24 cellular contexts compared by ENCODE assay signal in genomic region chr6:34940030-34940434, GRCh38. TPM values are rescaled to one million over a fixed set of nuclear protein-coding genes. Genes with fewer than 3 reads are reported as not detected.
DNase-seq lines count a peak whose midpoint lies in the region; ATAC-seq, FAIRE-seq and TF ChIP-seq lines count a peak whose summit lies in the region.
"Had no signal": no experiment of that assay in that cellular context is flagged by ENCODE, and none has a peak within 500 bp of the region (broad histone marks: within the 10 kb centered on the region; RNA-seq: fewer than 3 reads in every experiment).

No MANE protein-coding gene starts in this region.

- H3K9ac ChIP-seq in HUES6 (ENCODE audit: low read length) (no peak overlapping the region), endothelial cell of umbilical vein (replicated peaks; ENCODE audit: extremely low read depth, insufficient read depth, low read length) (no peak overlapping the region)

- POLR2A ChIA-PET in endothelial cell of umbilical vein (lab: Charles Lee), result no interaction called here

- no TSS peak for BruUV-seq in endothelial cell of umbilical vein (replicated peaks; lab: Mats Ljungman, UMichigan)

- H4K20me1 ChIP-seq in endothelial cell of umbilical vein (replicated peaks; ENCODE audit: control insufficient read depth, extremely low read depth, insufficient read depth, low read length), result no peaks in the 10 kb centered on the region

- TF ChIP-seq POLR2A in endothelial cell of umbilical vein (IDR thresholded peaks at IDR 0.05; ENCODE audit: low read depth, low read length), result no peak

- no peak overlapping the region for H2AFZ ChIP-seq in endothelial cell of umbilical vein (ENCODE audit: low read depth, low read length)

- no peak for FAIRE-seq in endothelial cell of umbilical vein (lab: Jason Lieb, UNC)
- FAIRE-seq: GM12891, H1, HTR-8/SVneo, RCC 7860 had no signal

- H3K4me2 ChIP-seq in endothelial cell of umbilical vein (ENCODE audit: insufficient read depth, low read length), result no peak overlapping the region

- no peaks in the 10 kb centered on the region for H3K9me3 ChIP-seq in HUES6 (ENCODE audit: control insufficient read depth, insufficient read depth, low read depth, low read length)
- H3K9me3 ChIP-seq in endothelial cell of umbilical vein (replicated peaks; ENCODE audit: control insufficient read depth, insufficient read depth, low read length), result no peaks in the 10 kb centered on the region
- H3K9me3 ChIP-seq: neutrophil had no signal

- no peaks in the 10 kb centered on the region for H3K27me3 ChIP-seq in HUES6 (ENCODE audit: control insufficient read depth, insufficient read depth, low read length)
- no peaks in the 10 kb centered on the region for H3K27me3 ChIP-seq in endothelial cell of umbilical vein (ENCODE audit: control insufficient read depth in 2 of 2, insufficient read depth in 2 of 2, low read length in 2 of 2)
- H3K27me3 ChIP-seq: neutrophil had no signal

- H3K4me3 ChIP-seq in HUES6 (ENCODE audit: low read depth, low read length) (no peak overlapping the region), endothelial cell of umbilical vein (replicated peaks in 1 of 3; ENCODE audit: insufficient read depth in 1 of 3, low read depth in 1 of 3, low read length in 3 of 3) (no peak overlapping the region)
- H3K4me3 ChIP-seq: smooth muscle cell had no signal

- intact Hi-C loops in endothelial cell of umbilical vein (cut with micrococcal nuclease), result no loop called here

- ATAC-seq in omental fat pad (ENCODE audit: low FRiP score), result peak; percentile 19
- ATAC-seq: activated T-cell treated with anti-CD3 and anti-CD28 coated beads, Interleukin-2, amount 50 U/mL, for 72 hours; stimulated activated memory B cell treated with anti-CD40 and anti-IgM and Interleukin-4, amounts not matched to agents 10 μg/mL and 1 μg/mL and 100 μg/mL, for 72 hours; T-helper 17 cell had no signal

- no peaks in the 10 kb centered on the region for H3K9me1 ChIP-seq in endothelial cell of umbilical vein (replicated peaks; ENCODE audit: control insufficient read depth, extremely low read depth, insufficient read depth, low read length)

- no peaks in the 10 kb centered on the region for H3K79me2 ChIP-seq in endothelial cell of umbilical vein (ENCODE audit: control insufficient read depth, insufficient read depth, low read length)

- no peak for TF ChIP-seq CTCF in endothelial cell of umbilical vein (IDR thresholded peaks at IDR 0.05; ENCODE audit: extremely low read depth in 1 of 2, insufficient read depth in 1 of 2, low read depth in 1 of 2, low read length in 2 of 2)
- no peak for TF ChIP-seq CTCF in omental fat pad (IDR thresholded peaks at IDR 0.05)
- TF ChIP-seq CTCF in GM13977 (IDR thresholded peaks at IDR 0.05; ENCODE audit: extremely low read depth, insufficient read depth, missing control alignments), result no peak

- CTCF ChIA-PET in endothelial cell of umbilical vein (lab: Charles Lee), result interaction anchor here (1.7 kb wide), 1 partner anchor 9 kb away, joined by 4 read pairs; no protein-coding TSS in a partner anchor

- DNase-seq in endothelial cell of umbilical vein (ENCODE audit: low read depth, low spot score) (peak; percentile 72), kidney glomerular epithelial cell (lab: John Stamatoyannopoulos, UW) (peak; percentile 33), omental fat pad (ENCODE audit: low spot score) (no peak), A172 (ENCODE audit: low spot score) (no peak), foreskin melanocyte (no peak), GM13977 (ENCODE audit: low spot score) (no peak), Ammon's horn (ENCODE audit: low spot score) (no peak)
- DNase-seq: activated CD4-positive, alpha-beta T cell treated with anti-CD3 and anti-CD28 coated beads for 48 hours; activated T-cell treated with anti-CD3 and anti-CD28 coated beads, Interleukin-2, amount 50 U/mL, for 72 hours; aorta; Calu3; central memory CD4-positive, alpha-beta T cell; NCI-H1694 treated with DMSO at 0.1 percent for 48 hours; NCI-H526 treated with DMSO at 0.1 percent for 48 hours; T-helper 17 cell had no signal

- H3K36me3 ChIP-seq in HUES6 (ENCODE audit: control insufficient read depth, insufficient read depth, low read length) (no peaks in the 10 kb centered on the region), endothelial cell of umbilical vein (ENCODE audit: control insufficient read depth in 2 of 2, extremely low read depth in 1 of 2, insufficient read depth in 2 of 2, low read length in 2 of 2) (no peaks in the 10 kb centered on the region)
- H3K36me3 ChIP-seq: neutrophil had no signal

- in situ Hi-C loops in GM13977 (cut with MboI; ENCODE audit: low pct_unique_long_range_greater_than_20kb, low sequenced_read_pairs, unreplicated experiment), result no loop called here

- dilution Hi-C loops in endothelial cell of umbilical vein (cut with MboI; ENCODE audit: extremely low pct_ligation_motif_present, low sequenced_read_pairs), result no loop called here

- H3K27ac ChIP-seq in HUES6 (ENCODE audit: low read depth, low read length) (0 out of 2 replicates have a peak overlapping the region, but pooled peaks have one; percentile 28), endothelial cell of umbilical vein (ENCODE audit: insufficient read depth, low read depth, low read length) (no peak overlapping the region)
- H3K27ac ChIP-seq: C4-2B, neutrophil had no signal

- H3K4me1 ChIP-seq in HUES6 (ENCODE audit: control insufficient read depth, insufficient read depth, low read length) (no peaks in the 10 kb centered on the region), endothelial cell of umbilical vein (ENCODE audit: control insufficient read depth, extremely low read depth, insufficient read depth, low read length) (no peaks in the 10 kb centered on the region)

TF ChIP-seq in endothelial cell of umbilical vein, 7 proteins besides CTCF, POLR2A, EP300 and RAD21:
- TF ChIP-seq JUN (IDR thresholded peaks at IDR 0.05; ENCODE audit: borderline replicate concordance, insufficient read depth, insufficient read length, low read depth), result no peak
- TF ChIP-seq POLR2AphosphoS5 (IDR thresholded peaks at IDR 0.05; ENCODE audit: insufficient read depth, low read depth, low read length), result no peak
- TF ChIP-seq MAX (IDR thresholded peaks at IDR 0.05; ENCODE audit: insufficient read depth, insufficient read length), result no peak
- no peak for TF ChIP-seq EZH2 (IDR thresholded peaks at IDR 0.05; ENCODE audit: borderline replicate concordance, low read depth, low read length, severe bottlenecking)
- no peak for TF ChIP-seq MYC (IDR thresholded peaks at IDR 0.05; ENCODE audit: low read depth, low read length)
- no peak for TF ChIP-seq FOS (IDR thresholded peaks at IDR 0.05; ENCODE audit: borderline replicate concordance, insufficient read depth, low read length)
- no peak for TF ChIP-seq GATA2 (IDR thresholded peaks at IDR 0.05; ENCODE audit: insufficient read depth, insufficient read length, low read depth, low read length)

RNA-seq across cellular contexts. Expression of gene ANKS1A, which starts 51.0 kb away (rescaled TPM):
- 20.7 and 26.1 TPM in 2 replicates for total RNA-seq in endothelial cell of umbilical vein
- polyA plus RNA-seq in endothelial cell of umbilical vein, result 6.7 and 8.9 TPM in 2 replicates
- polyA plus RNA-seq in endothelial cell of umbilical vein (2011; cell fraction: cytosol; rRNA removed), result 8.6 TPM in 2 replicates
- 22.9 and 28.3 TPM in 2 replicates for polyA plus RNA-seq in endothelial cell of umbilical vein (2011; cell fraction: nucleus; rRNA removed)
- 11.1 and 12.4 TPM in 2 replicates for polyA plus RNA-seq in endothelial cell of umbilical vein (2012)
- 20.1 and 20.9 TPM in 2 replicates for polyA minus RNA-seq in endothelial cell of umbilical vein
- polyA minus RNA-seq in endothelial cell of umbilical vein (2011; cell fraction: cytosol; rRNA and poly(A)+ RNA removed), result 5.5 TPM
- polyA minus RNA-seq in endothelial cell of umbilical vein (2011; cell fraction: nucleus; rRNA and poly(A)+ RNA removed), result 21.1 and 22.3 TPM in 2 replicates
- 10 to 100 TPM; 25.7 to 49.7 (median 28.1) TPM for total RNA-seq in omental fat pad
- total RNA-seq in A172 (2014; rRNA removed; shearing (Covaris generic)), result 5.0 and 5.5 TPM in 2 replicates

RNA-seq across cellular contexts. Expression of gene TAF11, which starts 52.2 kb away (rescaled TPM):
- total RNA-seq in endothelial cell of umbilical vein (37.1 and 41.0 TPM in 2 replicates), omental fat pad (10 to 100 TPM; 18.8 to 23.6 (median 21.4) TPM)
- 25.2 and 30.7 TPM in 2 replicates for polyA plus RNA-seq in endothelial cell of umbilical vein
- polyA plus RNA-seq in endothelial cell of umbilical vein (2011; cell fraction: cytosol; rRNA removed), result 33.3 and 34.6 TPM in 2 replicates
- polyA plus RNA-seq in endothelial cell of umbilical vein (2011; cell fraction: nucleus; rRNA removed), result 29.5 and 43.9 TPM in 2 replicates
- polyA plus RNA-seq in endothelial cell of umbilical vein (2012), result 30.0 and 44.2 TPM in 2 replicates
- polyA minus RNA-seq in endothelial cell of umbilical vein, result 17.3 and 17.9 TPM in 2 replicates
- 10.0 TPM for polyA minus RNA-seq in endothelial cell of umbilical vein (2011; cell fraction: cytosol; rRNA and poly(A)+ RNA removed)
- polyA minus RNA-seq in endothelial cell of umbilical vein (2011; cell fraction: nucleus; rRNA and poly(A)+ RNA removed), result 10.8 and 11.8 TPM in 2 replicates
- 38.4 and 53.2 TPM in 2 replicates for total RNA-seq in A172 (2014; rRNA removed; shearing (Covaris generic))

Comparison
In these comparisons a context has a peak if more than half of its experiments do, and no peak if none do; other contexts are left out.
1. DNase-seq: peak in endothelial cell of umbilical vein (single experiment) and kidney glomerular epithelial cell (single experiment); none in omental fat pad (single experiment), A172 (single experiment), foreskin melanocyte (single experiment), GM13977 (single experiment) and Ammon's horn (single experiment).